ENCODE assay signal across 1 cellular context in genomic region chr3:134542287-134542686, GRCh38.
TF ChIP-seq lines count a peak whose summit lies in the region.

No MANE protein-coding gene starts in this region.

TF ChIP-seq in GM12878, 131 proteins besides CTCF, POLR2A, EP300 and RAD21 (continued from another document):
- TF ChIP-seq KLF5 (IDR thresholded peaks at IDR 0.05; ENCODE audit: partially characterized antibody) (no peak), ETV6 (conservative IDR thresholded peaks at IDR 0.05 in 1 of 2, IDR thresholded peaks at IDR 0.05 in 1 of 2; ENCODE audit: borderline replicate concordance in 1 of 2, low read depth in 1 of 2) (no peak)
